ENCODE assay signal across 13 cellular contexts in the genomic region with DNA sequence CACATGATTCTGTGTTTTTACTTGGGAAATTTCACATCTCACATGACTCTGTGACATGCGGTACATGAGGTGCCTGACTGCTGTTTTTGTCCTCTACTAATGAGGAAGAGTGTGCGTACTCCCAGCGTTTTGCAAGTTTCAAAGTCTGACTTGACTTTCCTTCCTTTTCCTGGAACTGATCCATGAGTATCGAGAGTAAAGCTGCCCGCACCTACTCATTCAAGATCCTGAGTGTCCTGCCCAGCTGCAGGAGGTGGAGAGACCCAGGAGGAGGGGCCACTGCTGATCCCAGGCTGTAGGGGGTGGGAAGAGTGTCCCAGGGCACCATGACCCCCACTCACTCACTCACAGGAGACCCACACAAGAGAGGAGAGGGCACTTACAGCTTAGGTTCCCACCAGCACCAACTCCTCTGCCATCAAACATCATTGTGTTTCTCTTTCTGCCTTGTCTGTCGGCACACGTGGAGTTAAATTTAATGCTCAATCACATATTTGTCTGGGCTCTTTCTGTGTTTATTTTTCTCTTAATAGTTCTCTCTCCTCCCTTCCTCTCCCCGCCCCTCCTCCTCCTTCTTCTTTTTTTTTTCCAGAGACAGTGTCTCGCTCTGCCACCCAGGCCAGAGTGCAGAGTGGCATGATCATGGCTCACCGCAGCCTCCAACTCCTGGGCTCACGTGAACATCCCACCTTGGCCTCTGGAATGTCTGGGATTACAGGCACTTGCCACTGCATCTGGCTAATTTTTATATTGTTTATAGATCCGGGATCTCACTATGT. TPM values are rescaled to one million over a fixed set of nuclear protein-coding genes. Genes with fewer than 3 reads are reported as not detected.
DNase-seq lines count a peak whose midpoint lies in the region; ATAC-seq and TF ChIP-seq lines count a peak whose summit lies in the region.
"Had no signal": no experiment of that assay in that cellular context is flagged by ENCODE, and none has a peak within 500 bp of the region (broad histone marks: within the 10 kb centered on the region; RNA-seq: fewer than 3 reads in every experiment).

No MANE protein-coding gene starts in this region.

- H3K4me3 ChIP-seq in OCI-LY7 (ENCODE audit: low read depth, low read length, poor library complexity, severe bottlenecking) = no peak overlapping the region
- H3K4me3 ChIP-seq: SK-N-MC had no signal

- no peak overlapping the region for H2AFZ ChIP-seq in OCI-LY7 (ENCODE audit: low read length)

- H3K9me2 ChIP-seq in OCI-LY7 (ENCODE audit: insufficient read depth, low read length) = no peaks in the 10 kb centered on the region

- DNase-seq in NCI-H2029 (lab: John Stamatoyannopoulos, UW) = peak; percentile 45
- DNase-seq in dermis blood vessel endothelial cell = peak; percentile 68
- peak; percentile 34 to 73 for DNase-seq in lung microvascular endothelial cell (ENCODE audit: low read depth in 2 of 2)
- DNase-seq in substantia nigra (lab: John Stamatoyannopoulos, UW) = peak in 1 of 49 donors; percentile 5
- DNase-seq in OCI-LY7 (ENCODE audit: low spot score) = no peak
- no peak for DNase-seq in stimulated activated CD4-positive, alpha-beta T cell treated with anti-CD3 and anti-CD28 coated beads, Interleukin-4, amount 100 ng/mL, for 24 hours
- DNase-seq: NCI-H187, retina had no signal

- POLR2A ChIA-PET in OCI-LY7 (lab: Charles Lee) = interaction anchor here (0.7 to 1.3 kb wide), 2 partner anchors 22 to 146 kb away, joined by 3 to 6 read pairs; no protein-coding TSS in a partner anchor

- ATAC-seq in GM18502 (IDR thresholded peaks at IDR 0.05; ENCODE audit: poor library complexity, unreplicated experiment) (no peak), HG03354 (IDR thresholded peaks at IDR 0.05; ENCODE audit: poor library complexity, severe bottlenecking, unreplicated experiment) (no peak)
- ATAC-seq: HCT116 had no signal

- no peaks in the 10 kb centered on the region for H3K9me3 ChIP-seq in OCI-LY7 (ENCODE audit: low read length)

- no peaks in the 10 kb centered on the region for H4K20me1 ChIP-seq in OCI-LY7 (ENCODE audit: insufficient read depth, low read length)

- H3K27ac ChIP-seq in substantia nigra (ENCODE audit: low read depth, low read length, poor library complexity, severe bottlenecking) = peak overlapping the region; percentile 31
- H3K27ac ChIP-seq in OCI-LY7 (ENCODE audit: low read depth, low read length, poor library complexity, severe bottlenecking) = no peak overlapping the region
- H3K27ac ChIP-seq: SK-N-MC had no signal

- H3K36me3 ChIP-seq in OCI-LY7 (ENCODE audit: insufficient read depth, low read length) = no peaks in the 10 kb centered on the region

- no TSS peak for BruUV-seq in OCI-LY7 (replicated peaks; lab: Mats Ljungman, UMichigan)

- H3K4me1 ChIP-seq in OCI-LY7 (ENCODE audit: insufficient read depth, low read length, poor library complexity, severe bottlenecking) = peaks cover 20% of the 10 kb centered on the region

- CTCF ChIA-PET in OCI-LY7 (lab: Charles Lee; ENCODE audit: unreplicated experiment) = no interaction called here

- intact Hi-C loops in OCI-LY7 (cut with micrococcal nuclease; ENCODE audit: unreplicated experiment) = no loop called here

- H3K79me2 ChIP-seq in OCI-LY7 (ENCODE audit: insufficient read depth, low read depth, low read length) = no peaks in the 10 kb centered on the region

- no peak for TF ChIP-seq CTCF in OCI-LY7 (conservative IDR thresholded peaks at IDR 0.05; ENCODE audit: low read length)

- H3K4me2 ChIP-seq in OCI-LY7 (ENCODE audit: low read length) = no peak overlapping the region

RNA-seq across cellular contexts. Expression of a gene that starts 1.6 kb away (rescaled TPM):
- total RNA-seq in dermis blood vessel endothelial cell (5.1 and 5.7 TPM in 2 replicates), lung microvascular endothelial cell (0.40 and 2.6 TPM in 2 replicates), OCI-LY7 (2022) (2.2 and 2.4 TPM in 2 replicates)
- 0.41 and 0.88 TPM in 2 replicates for total RNA-seq in OCI-LY7 (2014; rRNA removed; shearing (Covaris generic))

RNA-seq across cellular contexts. Expression of a gene that starts 34.7 kb away (rescaled TPM):
- total RNA-seq in dermis blood vessel endothelial cell (not detected in 2 replicates), lung microvascular endothelial cell (not detected in 2 replicates), OCI-LY7 (2022) (not detected in 2 replicates)
- total RNA-seq in OCI-LY7 (2014; rRNA removed; shearing (Covaris generic)) = not detected in 2 replicates

RNA-seq across cellular contexts. Expression of a gene that starts 51.6 kb away (rescaled TPM):
- total RNA-seq in dermis blood vessel endothelial cell = not detected in 2 replicates
- total RNA-seq in lung microvascular endothelial cell = not detected in 2 replicates
- not detected in 2 replicates for total RNA-seq in OCI-LY7 (2014; rRNA removed; shearing (Covaris generic))
- total RNA-seq in OCI-LY7 (2022) = not detected in 2 replicates

RNA-seq across cellular contexts. Expression of a gene that starts 59.2 kb away (rescaled TPM):
- 0.51 and 0.93 TPM in 2 replicates for total RNA-seq in dermis blood vessel endothelial cell
- under 0.01 and 0.22 TPM in 2 replicates for total RNA-seq in lung microvascular endothelial cell
- total RNA-seq in OCI-LY7 (2014; rRNA removed; shearing (Covaris generic)) = 3.7 TPM in 1 of 2 replicates, not detected in the other
- total RNA-seq in OCI-LY7 (2022) = not detected in 2 replicates
- total RNA-seq: activated CD8-positive, alpha-beta memory T cell treated with anti-CD3 and anti-CD28 coated beads for 36 hours had no signal

Comparison
In these comparisons a context has a peak if more than half of its experiments do, and no peak if none do; other contexts are left out.
1. DNase-seq: peak in NCI-H2029 (single experiment), dermis blood vessel endothelial cell (single experiment) and lung microvascular endothelial cell (2 of 2); none in OCI-LY7 (single experiment) and stimulated activated CD4-positive, alpha-beta T cell treated with anti-CD3 and anti-CD28 coated beads, Interleukin-4, amount 100 ng/mL, for 24 hours (single experiment).